20 cellular contexts compared by ENCODE assay signal in the genomic region with DNA sequence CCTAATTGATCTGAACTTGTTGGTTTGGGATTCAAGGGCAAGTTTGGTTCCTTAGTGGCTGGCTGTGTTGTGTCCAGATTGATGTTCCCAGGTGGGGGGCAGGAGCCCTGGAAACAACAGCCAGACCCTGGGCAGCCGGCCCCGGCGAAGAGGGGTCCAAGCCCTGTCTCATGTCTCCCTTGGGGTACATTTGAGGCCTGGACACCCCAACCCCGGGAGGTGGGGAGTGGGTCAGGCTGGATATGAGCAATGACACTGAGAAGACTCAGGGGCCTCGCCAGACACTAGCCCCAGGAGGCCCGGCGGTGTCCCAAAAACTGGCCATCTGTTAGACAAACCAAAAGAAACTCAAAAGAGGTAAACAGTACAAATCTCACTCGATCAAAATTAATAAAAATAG.
"Had no signal": no experiment of that assay in that cellular context is flagged by ENCODE, and none has a peak within 500 bp of the region (broad histone marks: within the 10 kb centered on the region; RNA-seq: fewer than 3 reads in every experiment).

No MANE protein-coding gene starts in this region.

- H3K27me3 Mint-ChIP-seq: stimulated activated naive CD8-positive, alpha-beta T cell treated with anti-CD3 and anti-CD28 coated beads, Interleukin-15, Interleukin-2, amounts not matched to agents 100 ng/mL and 50 ng/mL, for 24 hours had no signal

- H3K4me2 ChIP-seq: SK-N-SH had no signal

- H3K27ac Mint-ChIP-seq: activated CD8-positive, alpha-beta T cell treated with anti-CD3 and anti-CD28 coated beads, Interleukin-2, amount 10 ng/mL, durations not matched to agents 7 days and 5 days; activated naive CD8-positive, alpha-beta T cell treated with anti-CD3 and anti-CD28 coated beads for 36 hours; activated T-helper 1 cell treated with anti-CD3 and anti-CD28 coated beads, Interleukin-12 subunit alpha, Interleukin-12 subunit beta, Interleukin-2, Interleukin-4 antibody, amounts not matched to agents 30 ng/mL and 10 ng/mL and 1 ng/mL, durations not matched to agents 14 hours and 24 hours and 36 hours; stimulated activated naive CD8-positive, alpha-beta T cell treated with anti-CD3 and anti-CD28 coated beads, Interleukin-15, Interleukin-2, amounts not matched to agents 100 ng/mL and 50 ng/mL, for 24 hours had no signal

- H3K4me1 ChIP-seq: breast epithelium, esophagus muscularis mucosa, thyroid gland had no signal

- H3K36me3 ChIP-seq: breast epithelium, esophagus muscularis mucosa, thyroid gland had no signal

- DNase-seq: activated CD4-positive, alpha-beta T cell treated with anti-CD3 and anti-CD28 coated beads, Interleukin-2, amount 50 U/mL, for 1 hour; activated CD8-positive, alpha-beta T cell treated with anti-CD3 and anti-CD28 coated beads, Interleukin-2, amount 10 ng/mL, durations not matched to agents 7 days and 5 days; activated naive CD8-positive, alpha-beta T cell treated with anti-CD3 and anti-CD28 coated beads for 36 hours; head of caudate nucleus; hypothalamus; midbrain; occipital lobe; retina; SK-N-SH; stimulated activated CD4-positive, alpha-beta T cell treated with anti-CD3 and anti-CD28 coated beads, Interleukin-12 subunit alpha, Interleukin-12 subunit beta, amount 100 ng/mL, for 4 hours; substantia nigra; thyroid gland had no signal

- ATAC-seq: activated CD4-positive, CD25-positive, alpha-beta regulatory T cell treated with anti-CD3 and anti-CD28 coated beads, Interleukin-2, amount 50 U/mL, for 24 hours; activated CD8-positive, alpha-beta T cell treated with anti-CD3 and anti-CD28 coated beads, Interleukin-2, amount 10 ng/mL, durations not matched to agents 7 days and 5 days had no signal

- H3K9ac ChIP-seq: SK-N-SH had no signal

- H3K27me3 ChIP-seq: thyroid gland had no signal

- H3K4me3 ChIP-seq: breast epithelium, coronary artery, esophagus muscularis mucosa, lung, thyroid gland had no signal

- H3K9me3 Mint-ChIP-seq: activated naive CD8-positive, alpha-beta T cell treated with anti-CD3 and anti-CD28 coated beads for 36 hours; activated T-helper 1 cell treated with anti-CD3 and anti-CD28 coated beads, Interleukin-12 subunit alpha, Interleukin-12 subunit beta, Interleukin-2, Interleukin-4 antibody, amounts not matched to agents 30 ng/mL and 10 ng/mL and 1 ng/mL, durations not matched to agents 14 hours and 24 hours and 36 hours; stimulated activated naive CD8-positive, alpha-beta T cell treated with anti-CD3 and anti-CD28 coated beads, Interleukin-15, Interleukin-2, amounts not matched to agents 100 ng/mL and 50 ng/mL, for 24 hours had no signal

- H3K4me3 Mint-ChIP-seq: activated CD8-positive, alpha-beta T cell treated with anti-CD3 and anti-CD28 coated beads, Interleukin-2, amount 10 ng/mL, durations not matched to agents 7 days and 5 days; activated naive CD8-positive, alpha-beta T cell treated with anti-CD3 and anti-CD28 coated beads for 36 hours; activated T-helper 1 cell treated with anti-CD3 and anti-CD28 coated beads, Interleukin-12 subunit alpha, Interleukin-12 subunit beta, Interleukin-2, Interleukin-4 antibody, amounts not matched to agents 30 ng/mL and 10 ng/mL and 1 ng/mL, durations not matched to agents 14 hours and 24 hours and 36 hours; stimulated activated naive CD8-positive, alpha-beta T cell treated with anti-CD3 and anti-CD28 coated beads, Interleukin-15, Interleukin-2, amounts not matched to agents 100 ng/mL and 50 ng/mL, for 24 hours had no signal

- H3K4me1 Mint-ChIP-seq: activated naive CD8-positive, alpha-beta T cell treated with anti-CD3 and anti-CD28 coated beads for 36 hours had no signal

- H3K27ac ChIP-seq: breast epithelium, coronary artery, esophagus muscularis mucosa, thyroid gland, VCaP had no signal

- H3K9me3 ChIP-seq: breast epithelium, esophagus muscularis mucosa, SK-N-SH, thyroid gland had no signal

- H3K36me3 Mint-ChIP-seq: activated naive CD8-positive, alpha-beta T cell treated with anti-CD3 and anti-CD28 coated beads for 36 hours had no signal
